In the genomic region with DNA sequence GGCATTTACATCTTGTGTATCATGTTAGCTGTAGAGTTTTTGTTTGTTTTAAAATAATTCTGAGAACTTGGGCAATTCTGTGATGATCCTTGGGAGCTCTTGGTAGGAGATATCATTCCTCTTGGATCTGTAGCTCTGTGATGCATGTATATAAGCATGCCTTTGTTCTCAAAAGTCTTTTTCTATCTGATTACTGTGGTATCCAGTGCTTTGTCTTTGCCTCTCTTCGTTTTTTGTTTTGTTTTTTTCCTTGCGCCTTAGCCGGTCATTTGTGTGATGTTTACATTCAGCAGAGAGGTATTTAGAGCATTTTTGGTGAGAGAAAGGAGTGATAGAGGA, we compare ENCODE assay signal across 1 cellular context.
TF ChIP-seq lines count a peak whose summit lies in the region.

No MANE protein-coding gene starts in this region.

TF ChIP-seq in HepG2, 621 proteins besides CTCF, POLR2A, EP300 and RAD21 (continued from another document):
- TF ChIP-seq, protein P1, sequence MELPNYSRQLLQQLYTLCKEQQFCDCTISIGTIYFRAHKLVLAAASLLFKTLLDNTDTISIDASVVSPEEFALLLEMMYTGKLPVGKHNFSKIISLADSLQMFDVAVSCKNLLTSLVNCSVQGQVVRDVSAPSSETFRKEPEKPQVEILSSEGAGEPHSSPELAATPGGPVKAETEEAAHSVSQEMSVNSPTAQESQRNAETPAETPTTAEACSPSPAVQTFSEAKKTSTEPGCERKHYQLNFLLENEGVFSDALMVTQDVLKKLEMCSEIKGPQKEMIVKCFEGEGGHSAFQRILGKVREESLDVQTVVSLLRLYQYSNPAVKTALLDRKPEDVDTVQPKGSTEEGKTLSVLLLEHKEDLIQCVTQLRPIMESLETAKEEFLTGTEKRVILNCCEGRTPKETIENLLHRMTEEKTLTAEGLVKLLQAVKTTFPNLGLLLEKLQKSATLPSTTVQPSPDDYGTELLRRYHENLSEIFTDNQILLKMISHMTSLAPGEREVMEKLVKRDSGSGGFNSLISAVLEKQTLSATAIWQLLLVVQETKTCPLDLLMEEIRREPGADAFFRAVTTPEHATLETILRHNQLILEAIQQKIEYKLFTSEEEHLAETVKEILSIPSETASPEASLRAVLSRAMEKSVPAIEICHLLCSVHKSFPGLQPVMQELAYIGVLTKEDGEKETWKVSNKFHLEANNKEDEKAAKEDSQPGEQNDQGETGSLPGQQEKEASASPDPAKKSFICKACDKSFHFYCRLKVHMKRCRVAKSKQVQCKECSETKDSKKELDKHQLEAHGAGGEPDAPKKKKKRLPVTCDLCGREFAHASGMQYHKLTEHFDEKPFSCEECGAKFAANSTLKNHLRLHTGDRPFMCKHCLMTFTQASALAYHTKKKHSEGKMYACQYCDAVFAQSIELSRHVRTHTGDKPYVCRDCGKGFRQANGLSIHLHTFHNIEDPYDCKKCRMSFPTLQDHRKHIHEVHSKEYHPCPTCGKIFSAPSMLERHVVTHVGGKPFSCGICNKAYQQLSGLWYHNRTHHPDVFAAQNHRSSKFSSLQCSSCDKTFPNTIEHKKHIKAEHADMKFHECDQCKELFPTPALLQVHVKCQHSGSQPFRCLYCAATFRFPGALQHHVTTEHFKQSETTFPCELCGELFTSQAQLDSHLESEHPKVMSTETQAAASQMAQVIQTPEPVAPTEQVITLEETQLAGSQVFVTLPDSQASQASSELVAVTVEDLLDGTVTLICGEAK (IDR thresholded peaks at IDR 0.05), result no peak
- TF ChIP-seq, protein P1 (CRISPR knock-in tag; IDR thresholded peaks at IDR 0.05), result no peak
- no peak for TF ChIP-seq RARG (CRISPR knock-in tag; IDR thresholded peaks at IDR 0.05; ENCODE audit: low read depth)
- TF ChIP-seq, protein P2, sequence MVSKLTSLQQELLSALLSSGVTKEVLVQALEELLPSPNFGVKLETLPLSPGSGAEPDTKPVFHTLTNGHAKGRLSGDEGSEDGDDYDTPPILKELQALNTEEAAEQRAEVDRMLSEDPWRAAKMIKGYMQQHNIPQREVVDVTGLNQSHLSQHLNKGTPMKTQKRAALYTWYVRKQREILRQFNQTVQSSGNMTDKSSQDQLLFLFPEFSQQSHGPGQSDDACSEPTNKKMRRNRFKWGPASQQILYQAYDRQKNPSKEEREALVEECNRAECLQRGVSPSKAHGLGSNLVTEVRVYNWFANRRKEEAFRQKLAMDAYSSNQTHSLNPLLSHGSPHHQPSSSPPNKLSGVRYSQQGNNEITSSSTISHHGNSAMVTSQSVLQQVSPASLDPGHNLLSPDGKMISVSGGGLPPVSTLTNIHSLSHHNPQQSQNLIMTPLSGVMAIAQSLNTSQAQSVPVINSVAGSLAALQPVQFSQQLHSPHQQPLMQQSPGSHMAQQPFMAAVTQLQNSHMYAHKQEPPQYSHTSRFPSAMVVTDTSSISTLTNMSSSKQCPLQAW (CRISPR knock-in tag; IDR thresholded peaks at IDR 0.05), result no peak
- no peak for TF ChIP-seq ZNF331 (CRISPR knock-in tag; IDR thresholded peaks at IDR 0.05)
- no peak for TF ChIP-seq MEIS2 (CRISPR knock-in tag; IDR thresholded peaks at IDR 0.05)
- TF ChIP-seq ZNF792 (CRISPR knock-in tag; IDR thresholded peaks at IDR 0.05), result no peak
- TF ChIP-seq ZNF256 (CRISPR knock-in tag; conservative IDR thresholded peaks at IDR 0.05), result no peak
- TF ChIP-seq HNRNPLL (IDR thresholded peaks at IDR 0.05; ENCODE audit: low read depth, low read length, poor library complexity, severe bottlenecking), result no peak
- TF ChIP-seq ZMYM2 (CRISPR knock-in tag; IDR thresholded peaks at IDR 0.05), result no peak
- TF ChIP-seq, protein P3, sequence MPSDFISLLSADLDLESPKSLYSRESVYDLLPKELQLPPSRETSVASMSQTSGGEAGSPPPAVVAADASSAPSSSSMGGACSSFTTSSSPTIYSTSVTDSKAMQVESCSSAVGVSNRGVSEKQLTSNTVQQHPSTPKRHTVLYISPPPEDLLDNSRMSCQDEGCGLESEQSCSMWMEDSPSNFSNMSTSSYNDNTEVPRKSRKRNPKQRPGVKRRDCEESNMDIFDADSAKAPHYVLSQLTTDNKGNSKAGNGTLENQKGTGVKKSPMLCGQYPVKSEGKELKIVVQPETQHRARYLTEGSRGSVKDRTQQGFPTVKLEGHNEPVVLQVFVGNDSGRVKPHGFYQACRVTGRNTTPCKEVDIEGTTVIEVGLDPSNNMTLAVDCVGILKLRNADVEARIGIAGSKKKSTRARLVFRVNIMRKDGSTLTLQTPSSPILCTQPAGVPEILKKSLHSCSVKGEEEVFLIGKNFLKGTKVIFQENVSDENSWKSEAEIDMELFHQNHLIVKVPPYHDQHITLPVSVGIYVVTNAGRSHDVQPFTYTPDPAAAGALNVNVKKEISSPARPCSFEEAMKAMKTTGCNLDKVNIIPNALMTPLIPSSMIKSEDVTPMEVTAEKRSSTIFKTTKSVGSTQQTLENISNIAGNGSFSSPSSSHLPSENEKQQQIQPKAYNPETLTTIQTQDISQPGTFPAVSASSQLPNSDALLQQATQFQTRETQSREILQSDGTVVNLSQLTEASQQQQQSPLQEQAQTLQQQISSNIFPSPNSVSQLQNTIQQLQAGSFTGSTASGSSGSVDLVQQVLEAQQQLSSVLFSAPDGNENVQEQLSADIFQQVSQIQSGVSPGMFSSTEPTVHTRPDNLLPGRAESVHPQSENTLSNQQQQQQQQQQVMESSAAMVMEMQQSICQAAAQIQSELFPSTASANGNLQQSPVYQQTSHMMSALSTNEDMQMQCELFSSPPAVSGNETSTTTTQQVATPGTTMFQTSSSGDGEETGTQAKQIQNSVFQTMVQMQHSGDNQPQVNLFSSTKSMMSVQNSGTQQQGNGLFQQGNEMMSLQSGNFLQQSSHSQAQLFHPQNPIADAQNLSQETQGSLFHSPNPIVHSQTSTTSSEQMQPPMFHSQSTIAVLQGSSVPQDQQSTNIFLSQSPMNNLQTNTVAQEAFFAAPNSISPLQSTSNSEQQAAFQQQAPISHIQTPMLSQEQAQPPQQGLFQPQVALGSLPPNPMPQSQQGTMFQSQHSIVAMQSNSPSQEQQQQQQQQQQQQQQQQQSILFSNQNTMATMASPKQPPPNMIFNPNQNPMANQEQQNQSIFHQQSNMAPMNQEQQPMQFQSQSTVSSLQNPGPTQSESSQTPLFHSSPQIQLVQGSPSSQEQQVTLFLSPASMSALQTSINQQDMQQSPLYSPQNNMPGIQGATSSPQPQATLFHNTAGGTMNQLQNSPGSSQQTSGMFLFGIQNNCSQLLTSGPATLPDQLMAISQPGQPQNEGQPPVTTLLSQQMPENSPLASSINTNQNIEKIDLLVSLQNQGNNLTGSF (CRISPR knock-in tag; IDR thresholded peaks at IDR 0.05), result no peak
- TF ChIP-seq TSC22D2 (CRISPR knock-in tag; IDR thresholded peaks at IDR 0.05; ENCODE audit: borderline replicate concordance), result no peak
